In the genomic region with DNA sequence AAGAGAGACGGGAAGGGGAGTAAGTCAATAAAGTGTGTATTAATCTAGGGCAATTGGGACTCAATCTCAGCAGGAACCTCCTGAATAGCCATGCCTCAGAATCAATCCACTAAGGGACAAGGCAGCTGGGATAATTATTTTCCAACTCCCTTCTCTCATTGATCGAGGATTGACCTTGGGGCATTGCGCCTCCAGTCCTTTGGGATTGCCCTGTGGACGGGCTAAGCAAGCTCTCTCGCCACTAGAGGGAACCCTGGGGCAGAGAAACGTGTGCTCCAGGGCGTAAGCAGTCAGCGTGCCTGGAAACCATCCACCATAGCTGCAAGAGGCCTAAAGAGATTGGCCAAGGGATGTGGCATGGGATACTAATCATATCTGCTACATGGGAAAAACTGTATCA, we compare ENCODE assay signal across 1 cellular context.
TF ChIP-seq lines count a peak whose summit lies in the region.

No MANE protein-coding gene starts in this region.

TF ChIP-seq in HepG2, 621 proteins besides CTCF, POLR2A, EP300 and RAD21 (continued from another document and continues in another):
- TF ChIP-seq ZNF605 (CRISPR knock-in tag; IDR thresholded peaks at IDR 0.05), result no peak
- no peak for TF ChIP-seq ZNF710 (CRISPR knock-in tag; IDR thresholded peaks at IDR 0.05; ENCODE audit: borderline replicate concordance)
- no peak for TF ChIP-seq CBFB (CRISPR knock-in tag; IDR thresholded peaks at IDR 0.05)
- TF ChIP-seq ZBTB43 (CRISPR knock-in tag; conservative IDR thresholded peaks at IDR 0.05), result no peak
- TF ChIP-seq, protein P1, sequence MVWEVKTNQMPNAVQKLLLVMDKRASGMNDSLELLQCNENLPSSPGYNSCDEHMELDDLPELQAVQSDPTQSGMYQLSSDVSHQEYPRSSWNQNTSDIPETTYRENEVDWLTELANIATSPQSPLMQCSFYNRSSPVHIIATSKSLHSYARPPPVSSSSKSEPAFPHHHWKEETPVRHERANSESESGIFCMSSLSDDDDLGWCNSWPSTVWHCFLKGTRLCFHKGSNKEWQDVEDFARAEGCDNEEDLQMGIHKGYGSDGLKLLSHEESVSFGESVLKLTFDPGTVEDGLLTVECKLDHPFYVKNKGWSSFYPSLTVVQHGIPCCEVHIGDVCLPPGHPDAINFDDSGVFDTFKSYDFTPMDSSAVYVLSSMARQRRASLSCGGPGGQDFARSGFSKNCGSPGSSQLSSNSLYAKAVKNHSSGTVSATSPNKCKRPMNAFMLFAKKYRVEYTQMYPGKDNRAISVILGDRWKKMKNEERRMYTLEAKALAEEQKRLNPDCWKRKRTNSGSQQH (CRISPR knock-in tag; IDR thresholded peaks at IDR 0.05; ENCODE audit: low read depth), result 0 out of 2 replicates have a peak, but pooled peaks have one; percentile 19
- TF ChIP-seq, protein P2, sequence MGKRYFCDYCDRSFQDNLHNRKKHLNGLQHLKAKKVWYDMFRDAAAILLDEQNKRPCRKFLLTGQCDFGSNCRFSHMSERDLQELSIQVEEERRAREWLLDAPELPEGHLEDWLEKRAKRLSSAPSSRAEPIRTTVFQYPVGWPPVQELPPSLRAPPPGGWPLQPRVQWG (CRISPR knock-in tag; IDR thresholded peaks at IDR 0.05; ENCODE audit: borderline replicate concordance, low read depth), result no peak
- no peak for TF ChIP-seq SOX6 (IDR thresholded peaks at IDR 0.05)
- TF ChIP-seq SOX6 (CRISPR knock-in tag; IDR thresholded peaks at IDR 0.05), result peak; percentile 34; the same call in 1 of the 2 replicates
- no peak for TF ChIP-seq HNRNPLL (IDR thresholded peaks at IDR 0.05; ENCODE audit: low read depth, low read length, poor library complexity, severe bottlenecking)
- TF ChIP-seq ZNF703 (CRISPR knock-in tag; IDR thresholded peaks at IDR 0.05; ENCODE audit: borderline replicate concordance), result no peak
- TF ChIP-seq TCF7 (IDR thresholded peaks at IDR 0.05; ENCODE audit: low read depth), result no peak
- no peak for TF ChIP-seq ZBTB38 (CRISPR knock-in tag; IDR thresholded peaks at IDR 0.05)
- no peak for TF ChIP-seq TRIM24 (CRISPR knock-in tag; IDR thresholded peaks at IDR 0.05)
- no peak for TF ChIP-seq ZFYVE20 (CRISPR knock-in tag; IDR thresholded peaks at IDR 0.05; ENCODE audit: borderline replicate concordance, low read depth)
- TF ChIP-seq CCAR2 (optimal IDR thresholded peaks at IDR 0.05; ENCODE audit: low read depth, low read length), result no peak
- TF ChIP-seq, protein P3, sequence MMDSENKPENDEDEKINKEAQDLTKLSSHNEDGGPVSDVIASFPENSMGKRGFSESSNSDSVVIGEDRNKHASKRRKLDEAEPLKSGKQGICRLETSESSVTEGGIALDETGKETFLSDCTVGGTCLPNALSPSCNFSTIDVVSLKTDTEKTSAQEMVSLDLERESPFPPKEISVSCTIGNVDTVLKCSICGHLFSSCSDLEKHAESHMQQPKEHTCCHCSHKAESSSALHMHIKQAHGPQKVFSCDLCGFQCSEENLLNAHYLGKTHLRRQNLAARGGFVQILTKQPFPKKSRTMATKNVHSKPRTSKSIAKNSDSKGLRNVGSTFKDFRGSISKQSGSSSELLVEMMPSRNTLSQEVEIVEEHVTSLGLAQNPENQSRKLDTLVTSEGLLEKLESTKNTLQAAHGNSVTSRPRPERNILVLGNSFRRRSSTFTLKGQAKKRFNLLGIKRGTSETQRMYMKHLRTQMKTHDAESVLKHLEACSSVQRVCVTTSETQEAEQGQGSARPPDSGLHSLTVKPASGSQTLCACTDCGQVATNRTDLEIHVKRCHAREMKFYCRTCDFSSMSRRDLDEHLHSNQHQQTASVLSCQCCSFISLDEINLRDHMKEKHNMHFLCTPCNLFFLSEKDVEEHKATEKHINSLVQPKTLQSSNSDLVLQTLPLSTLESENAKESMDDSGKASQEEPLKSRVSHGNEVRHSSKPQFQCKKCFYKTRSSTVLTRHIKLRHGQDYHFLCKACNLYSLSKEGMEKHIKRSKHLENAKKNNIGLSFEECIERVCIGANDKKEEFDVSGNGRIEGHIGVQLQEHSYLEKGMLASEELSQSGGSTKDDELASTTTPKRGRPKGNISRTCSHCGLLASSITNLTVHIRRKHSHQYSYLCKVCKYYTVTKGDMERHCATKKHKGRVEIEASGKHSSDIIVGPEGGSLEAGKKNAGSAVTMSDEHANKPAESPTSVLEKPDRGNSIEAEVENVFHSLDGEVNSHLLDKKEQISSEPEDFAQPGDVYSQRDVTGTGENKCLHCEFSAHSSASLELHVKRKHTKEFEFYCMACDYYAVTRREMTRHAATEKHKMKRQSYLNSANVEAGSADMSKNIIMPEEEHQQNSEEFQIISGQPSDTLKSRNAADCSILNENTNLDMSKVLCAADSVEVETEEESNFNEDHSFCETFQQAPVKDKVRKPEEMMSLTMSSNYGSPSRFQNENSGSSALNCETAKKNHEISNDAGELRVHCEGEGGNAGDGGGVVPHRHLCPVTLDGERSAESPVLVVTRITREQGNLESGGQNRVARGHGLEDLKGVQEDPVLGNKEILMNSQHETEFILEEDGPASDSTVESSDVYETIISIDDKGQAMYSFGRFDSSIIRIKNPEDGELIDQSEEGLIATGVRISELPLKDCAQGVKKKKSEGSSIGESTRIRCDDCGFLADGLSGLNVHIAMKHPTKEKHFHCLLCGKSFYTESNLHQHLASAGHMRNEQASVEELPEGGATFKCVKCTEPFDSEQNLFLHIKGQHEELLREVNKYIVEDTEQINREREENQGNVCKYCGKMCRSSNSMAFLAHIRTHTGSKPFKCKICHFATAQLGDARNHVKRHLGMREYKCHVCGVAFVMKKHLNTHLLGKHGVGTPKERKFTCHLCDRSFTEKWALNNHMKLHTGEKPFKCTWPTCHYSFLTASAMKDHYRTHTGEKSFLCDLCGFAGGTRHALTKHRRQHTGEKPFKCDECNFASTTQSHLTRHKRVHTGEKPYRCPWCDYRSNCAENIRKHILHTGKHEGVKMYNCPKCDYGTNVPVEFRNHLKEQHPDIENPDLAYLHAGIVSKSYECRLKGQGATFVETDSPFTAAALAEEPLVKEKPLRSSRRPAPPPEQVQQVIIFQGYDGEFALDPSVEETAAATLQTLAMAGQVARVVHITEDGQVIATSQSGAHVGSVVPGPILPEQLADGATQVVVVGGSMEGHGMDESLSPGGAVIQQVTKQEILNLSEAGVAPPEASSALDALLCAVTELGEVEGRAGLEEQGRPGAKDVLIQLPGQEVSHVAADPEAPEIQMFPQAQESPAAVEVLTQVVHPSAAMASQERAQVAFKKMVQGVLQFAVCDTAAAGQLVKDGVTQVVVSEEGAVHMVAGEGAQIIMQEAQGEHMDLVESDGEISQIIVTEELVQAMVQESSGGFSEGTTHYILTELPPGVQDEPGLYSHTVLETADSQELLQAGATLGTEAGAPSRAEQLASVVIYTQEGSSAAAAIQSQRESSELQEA (CRISPR knock-in tag; IDR thresholded peaks at IDR 0.05; ENCODE audit: not compliant biosample characterization), result no peak
- TF ChIP-seq ATF2 (CRISPR knock-in tag; IDR thresholded peaks at IDR 0.05), result peak; percentile 19; the same call in 1 of the 2 replicates
- TF ChIP-seq ZNF326 (CRISPR knock-in tag; IDR thresholded peaks at IDR 0.05; ENCODE audit: borderline replicate concordance), result no peak
- TF ChIP-seq ZNF207 (IDR thresholded peaks at IDR 0.05; ENCODE audit: borderline replicate concordance), result no peak
- TF ChIP-seq BCL6 (CRISPR knock-in tag; IDR thresholded peaks at IDR 0.05), result peak; percentile 63; the same call in 1 of the 2 replicates
- TF ChIP-seq SNAPC4 (CRISPR knock-in tag; IDR thresholded peaks at IDR 0.05), result no peak
- peak; percentile 23; the same call in 1 of the 2 replicates for TF ChIP-seq CREM (IDR thresholded peaks at IDR 0.05)
- TF ChIP-seq CREM (CRISPR knock-in tag; IDR thresholded peaks at IDR 0.05), result no peak
- no peak for TF ChIP-seq ZNF577 (CRISPR knock-in tag; IDR thresholded peaks at IDR 0.05; ENCODE audit: borderline replicate concordance, low read depth)
- TF ChIP-seq SMYD3 (CRISPR knock-in tag; IDR thresholded peaks at IDR 0.05), result no peak
- no peak for TF ChIP-seq FOXP1 (IDR thresholded peaks at IDR 0.05)
- TF ChIP-seq FOXP1 (CRISPR knock-in tag; IDR thresholded peaks at IDR 0.05), result no peak
- TF ChIP-seq NFYB (CRISPR knock-in tag; IDR thresholded peaks at IDR 0.05), result no peak
- no peak for TF ChIP-seq ZNF552 (CRISPR knock-in tag; IDR thresholded peaks at IDR 0.05; ENCODE audit: borderline replicate concordance)
- TF ChIP-seq NFIC (IDR thresholded peaks at IDR 0.05; ENCODE audit: low read length), result no peak
- no peak for TF ChIP-seq ZNF674 (CRISPR knock-in tag; IDR thresholded peaks at IDR 0.05; ENCODE audit: low read depth)
- no peak for TF ChIP-seq ELF4 (CRISPR knock-in tag; IDR thresholded peaks at IDR 0.05; ENCODE audit: borderline replicate concordance)
- no peak for TF ChIP-seq SYNCRIP (IDR thresholded peaks at IDR 0.05; ENCODE audit: insufficient read depth, low read depth, low read length)
- no peak for TF ChIP-seq SIN3A (IDR thresholded peaks at IDR 0.05; ENCODE audit: borderline replicate concordance, low read depth, low read length)
- peak; percentile 43; the same call in 1 of the 2 replicates for TF ChIP-seq REPIN1 (CRISPR knock-in tag; IDR thresholded peaks at IDR 0.05; ENCODE audit: borderline replicate concordance, low read depth)
- TF ChIP-seq, protein P4, sequence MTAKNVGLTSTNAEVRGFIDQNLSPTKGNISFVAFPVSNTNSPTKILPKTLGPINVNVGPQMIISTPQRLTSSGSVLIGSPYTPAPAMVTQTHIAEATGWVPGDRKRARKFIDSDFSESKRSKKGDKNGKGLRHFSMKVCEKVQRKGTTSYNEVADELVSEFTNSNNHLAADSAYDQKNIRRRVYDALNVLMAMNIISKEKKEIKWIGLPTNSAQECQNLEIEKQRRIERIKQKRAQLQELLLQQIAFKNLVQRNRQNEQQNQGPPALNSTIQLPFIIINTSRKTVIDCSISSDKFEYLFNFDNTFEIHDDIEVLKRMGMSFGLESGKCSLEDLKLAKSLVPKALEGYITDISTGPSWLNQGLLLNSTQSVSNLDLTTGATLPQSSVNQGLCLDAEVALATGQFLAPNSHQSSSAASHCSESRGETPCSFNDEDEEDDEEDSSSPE (CRISPR knock-in tag; IDR thresholded peaks at IDR 0.05), result no peak
- no peak for TF ChIP-seq ZNF75D (CRISPR knock-in tag; IDR thresholded peaks at IDR 0.05; ENCODE audit: borderline replicate concordance)
- peak; percentile 48; the same call in 1 of the 2 replicates for TF ChIP-seq BORCS8-MEF2B (CRISPR knock-in tag; IDR thresholded peaks at IDR 0.05)
